ENCODE assay signal across 23 cellular contexts in genomic region chr14:86665975-86666374, GRCh38.
"Had no signal": no experiment of that assay in that cellular context is flagged by ENCODE, and none has a peak within 500 bp of the region (broad histone marks: within the 10 kb centered on the region; RNA-seq: fewer than 3 reads in every experiment).

No MANE protein-coding gene starts in this region.

- DNase-seq: stimulated activated CD4-positive, alpha-beta T cell treated with anti-CD3 and anti-CD28 coated beads, Interleukin-2, amount 100 ng/mL, for 48 hours; stimulated activated CD4-positive, alpha-beta T cell treated with anti-CD3 and anti-CD28 coated beads, Interleukin-4, amount 100 ng/mL, for 1 hour; stimulated activated CD4-positive, alpha-beta T cell treated with anti-CD3 and anti-CD28 coated beads, Interleukin-4, amount 100 ng/mL, for 24 hours; stimulated activated CD4-positive, alpha-beta T cell treated with anti-CD3 and anti-CD28 coated beads, Interleukin-4, amount 100 ng/mL, for 4 hours; stimulated activated CD8-positive, alpha-beta memory T cell treated with anti-CD3 and anti-CD28 coated beads, Interleukin-4, amount 100 ng/mL, for 48 hours; stimulated activated naive B cell treated with anti-CD40 and anti-IgM and Interleukin-4, amounts not matched to agents 10 μg/mL and 1 μg/mL and 100 μg/mL, for 72 hours; stimulated activated naive CD4-positive, alpha-beta T cell; stimulated activated naive CD4-positive, alpha-beta T cell treated with Interleukin-2 at 50 U/mL for 16 hours; stimulated activated naive CD8-positive, alpha-beta T cell treated with anti-CD3 and anti-CD28 coated beads, Interleukin-15, amount 100 ng/mL, for 72 hours; stimulated activated naive CD8-positive, alpha-beta T cell treated with anti-CD3 and anti-CD28 coated beads, Interleukin-15, Interleukin-2, amounts not matched to agents 100 U/mL and 50 U/mL, for 24 hours; stomach; testis; thyroid gland; tibial artery; transverse colon; trophoblast cell; upper lobe of left lung; upper lobe of right lung; uterus had no signal

- H3K9me3 ChIP-seq: stomach, suprapubic skin, testis, thoracic aorta, thyroid gland, tibial artery, tibial nerve, transverse colon, upper lobe of left lung, upper lobe of right lung, uterus, vagina had no signal

- H3K36me3 ChIP-seq: stomach, suprapubic skin, thoracic aorta, thyroid gland, tibial artery, tibial nerve, transverse colon, upper lobe of left lung, upper lobe of right lung, uterus, vagina had no signal

- H3K27me3 ChIP-seq: stomach, suprapubic skin, testis, thyroid gland, tibial artery, tibial nerve, transverse colon, upper lobe of left lung, upper lobe of right lung, uterus, vagina had no signal

- H3K27ac ChIP-seq: stomach, suprapubic skin, testis, thoracic aorta, thyroid gland, tibial artery, tibial nerve, transverse colon, upper lobe of left lung, upper lobe of right lung, uterus, vagina had no signal

- H3K4me1 ChIP-seq: stomach, suprapubic skin, testis, thyroid gland, tibial artery, tibial nerve, transverse colon, upper lobe of left lung, upper lobe of right lung, uterus, vagina had no signal

- H3K4me3 ChIP-seq: stomach, suprapubic skin, testis, thoracic aorta, thyroid gland, tibial artery, tibial nerve, transverse colon, upper lobe of left lung, upper lobe of right lung, uterus, vagina had no signal
